ENCODE assay signal across 1 cellular context in genomic region chr4:138689593-138689992, GRCh38.
TF ChIP-seq lines count a peak whose summit lies in the region.

No MANE protein-coding gene starts in this region.

TF ChIP-seq in WTC11, 78 proteins besides CTCF, POLR2A, EP300 and RAD21:
- TF ChIP-seq AFF4 (CRISPR knock-in tag; IDR thresholded peaks at IDR 0.05; ENCODE audit: borderline replicate concordance) (no peak), NFE2L1 (CRISPR knock-in tag; IDR thresholded peaks at IDR 0.05) (no peak), NR3C1 (CRISPR knock-in tag; conservative IDR thresholded peaks at IDR 0.05; ENCODE audit: low read depth) (no peak), RELA (CRISPR knock-in tag; IDR thresholded peaks at IDR 0.05; ENCODE audit: borderline replicate concordance) (no peak), ATF6 (CRISPR knock-in tag; IDR thresholded peaks at IDR 0.05) (no peak), NR2C2 (CRISPR knock-in tag; IDR thresholded peaks at IDR 0.05) (no peak), USF1 (CRISPR knock-in tag; IDR thresholded peaks at IDR 0.05) (no peak), SMAD4 (CRISPR knock-in tag; IDR thresholded peaks at IDR 0.05) (no peak), ZNF512 (CRISPR knock-in tag; IDR thresholded peaks at IDR 0.05; ENCODE audit: borderline replicate concordance) (no peak), SP1 (CRISPR knock-in tag; conservative IDR thresholded peaks at IDR 0.05) (no peak)
TF ChIP-seq in WTC11: peak in this region for 0.
